Comparison of ENCODE assay signal across 9 cellular contexts in genomic region chr17:35540589-35541404, GRCh38. TPM values are rescaled to one million over a fixed set of nuclear protein-coding genes. Genes with fewer than 3 reads are reported as not detected.
A peak's percentile ranks its signal among the peaks of the same experiment; 100 is the strongest.
DNase-seq lines count a peak whose midpoint lies in the region; ATAC-seq and TF ChIP-seq lines count a peak whose summit lies in the region.
"Had no signal": no experiment of that assay in that cellular context is flagged by ENCODE, and none has a peak within 500 bp of the region (broad histone marks: within the 10 kb centered on the region; RNA-seq: fewer than 3 reads in every experiment).

No MANE protein-coding gene starts in this region.

- peak overlapping the region; percentile 32 to 45 (median 34) for H3K4me3 ChIP-seq in esophagus muscularis mucosa

- H3K27me3 Mint-ChIP-seq in IgD-negative memory B cell: no peaks in the 10 kb centered on the region

- peak overlapping the region; percentile 46 to 59 (median 54) for H3K27ac ChIP-seq in esophagus muscularis mucosa (replicated peaks in 1 of 4)

- H3K27me3 ChIP-seq in esophagus muscularis mucosa: peaks cover 0 to 12% (median 0%) of the 10 kb centered on the region in 4 donors

- WGBS in esophagus muscularis mucosa: 46% methylated on average over 8 of the region's 8 CpGs

- TF ChIP-seq POLR2A in esophagus muscularis mucosa (IDR thresholded peaks at IDR 0.05; ENCODE audit: low read depth): no peak

- no peaks in the 10 kb centered on the region for H3K36me3 ChIP-seq in esophagus muscularis mucosa

- no peaks in the 10 kb centered on the region for H3K9me3 Mint-ChIP-seq in IgD-negative memory B cell

- TF ChIP-seq CTCF in esophagus muscularis mucosa (IDR thresholded peaks at IDR 0.05): no peak

- H3K4me1 Mint-ChIP-seq in IgD-negative memory B cell: peaks cover 34 to 50% (median 38%) of the 10 kb centered on the region in 3 donors

- peak overlapping the region; percentile 89 to 96 (median 93) for H3K4me3 Mint-ChIP-seq in IgD-negative memory B cell

- intact Hi-C loops in esophagus muscularis mucosa (cut with DNase I) (no loop called here), sciatic nerve (cut with DNase I) (loop anchor here (10.0 kb wide), 1 partner anchor 356 kb away; no protein-coding TSS in a partner anchor)

- peak; percentile 73 for ATAC-seq in sciatic nerve
- no peak for ATAC-seq in HG03354 (IDR thresholded peaks at IDR 0.05; ENCODE audit: poor library complexity, severe bottlenecking, unreplicated experiment)
- ATAC-seq in HG03139 (IDR thresholded peaks at IDR 0.05; ENCODE audit: unreplicated experiment): no peak

- DNase-seq in AG08395 (ENCODE audit: low spot score): peak; percentile 26
- DNase-seq in activated CD4-positive, alpha-beta T cell treated with anti-CD3 and anti-CD28 coated beads for 48 hours: peak; percentile 62
- DNase-seq in esophagus muscularis mucosa (ENCODE audit: extremely low spot score): peak; percentile 94
- DNase-seq in sciatic nerve (ENCODE audit: low spot score): peak; percentile 69
- no peak for DNase-seq in NCI-H1092 (lab: John Stamatoyannopoulos, UW)

- no peak for TF ChIP-seq EP300 in esophagus muscularis mucosa (IDR thresholded peaks at IDR 0.05)

- H3K9me3 ChIP-seq in esophagus muscularis mucosa: no peaks in the 10 kb centered on the region

- peak overlapping the region; percentile 63 to 92 (median 91) for H3K27ac Mint-ChIP-seq in IgD-negative memory B cell

- H3K36me3 Mint-ChIP-seq in IgD-negative memory B cell: peaks cover 3% of the 10 kb centered on the region

- H3K4me1 ChIP-seq in esophagus muscularis mucosa: peaks cover 0 to 18% (median 13%) of the 10 kb centered on the region in 4 donors

RNA-seq across cellular contexts. Expression of gene SLFN12L, which starts 3.3 kb away (rescaled TPM):
- 1.9 TPM for polyA plus RNA-seq in IgD-negative memory B cell
- total RNA-seq in esophagus muscularis mucosa (1 to 10 TPM in 2 of 4 donors, under 1 TPM in 2; 0.32 to 1.7 (median 1.0) TPM), sciatic nerve (6.0 TPM)

RNA-seq across cellular contexts. Expression of gene SLFN14, which starts 19.8 kb away (rescaled TPM):
- not detected for polyA plus RNA-seq in IgD-negative memory B cell
- total RNA-seq in esophagus muscularis mucosa (not detected), sciatic nerve (0.45 TPM)
- polyA plus RNA-seq: aorta had no signal

RNA-seq across cellular contexts. Expression of gene PEX12, which starts 37.6 kb away (rescaled TPM):
- polyA plus RNA-seq in IgD-negative memory B cell: 1.3 TPM
- 1 to 10 TPM; 4.1 to 9.0 (median 5.0) TPM for total RNA-seq in esophagus muscularis mucosa
- total RNA-seq in sciatic nerve: 7.8 TPM

RNA-seq across cellular contexts. Expression of gene AP2B1, which starts 46.3 kb away (rescaled TPM):
- polyA plus RNA-seq in IgD-negative memory B cell: 36.3 TPM
- total RNA-seq in esophagus muscularis mucosa (100 to 1,000 TPM; 108 to 276 (median 155) TPM), sciatic nerve (130 TPM)
